In genomic region chr4:176897226-176897625, GRCh38 we compare ENCODE assay signal across 33 cellular contexts.
"Had no signal": no experiment of that assay in that cellular context is flagged by ENCODE, and none has a peak within 500 bp of the region (broad histone marks: within the 10 kb centered on the region; RNA-seq: fewer than 3 reads in every experiment).

No MANE protein-coding gene starts in this region.

- H3K79me2 ChIP-seq: parathyroid adenoma had no signal

- H2AFZ ChIP-seq: parathyroid adenoma had no signal

- H3K36me3 Mint-ChIP-seq: naive thymus-derived CD8-positive, alpha-beta T cell; natural killer cell treated with Interleukin-12 subunit alpha and Interleukin-12 subunit beta and Interleukin-15 and Interleukin-18, amount 100 ng/mL, for 72 hours; stimulated activated memory B cell treated with anti-CD40 and anti-IgM and Interleukin-4, amounts not matched to agents 10 μg/mL and 1 μg/mL and 100 μg/mL, for 72 hours; type B pancreatic cell had no signal

- H3K4me1 Mint-ChIP-seq: naive thymus-derived CD8-positive, alpha-beta T cell; stimulated activated memory B cell treated with anti-CD40 and anti-IgM and Interleukin-4, amounts not matched to agents 10 μg/mL and 1 μg/mL and 100 μg/mL, for 72 hours; stimulated activated naive CD8-positive, alpha-beta T cell treated with anti-CD3 and anti-CD28 coated beads, Interleukin-15, amount 100 ng/mL, for 72 hours had no signal

- H3K4me3 Mint-ChIP-seq: naive thymus-derived CD8-positive, alpha-beta T cell; natural killer cell treated with Interleukin-12 subunit alpha and Interleukin-12 subunit beta and Interleukin-15 and Interleukin-18, amount 100 ng/mL, for 72 hours; nephron progenitor cell; neural crest cell; stimulated activated memory B cell treated with anti-CD40 and anti-IgM and Interleukin-4, amounts not matched to agents 10 μg/mL and 1 μg/mL and 100 μg/mL, for 72 hours; stimulated activated naive CD8-positive, alpha-beta T cell treated with anti-CD3 and anti-CD28 coated beads, Interleukin-15, amount 100 ng/mL, for 72 hours; type B pancreatic cell had no signal

- H3K9ac ChIP-seq: parathyroid adenoma had no signal

- H3K27ac ChIP-seq: neutrophil, ovary, parathyroid adenoma, psoas muscle, right lobe of liver, sigmoid colon, spleen, suprapubic skin, testis, tibial artery, transverse colon, upper lobe of right lung, uterus had no signal

- ATAC-seq: naive thymus-derived CD8-positive, alpha-beta T cell; natural killer cell treated with Interleukin-12 subunit alpha and Interleukin-12 subunit beta and Interleukin-15 and Interleukin-18, amount 100 ng/mL, for 72 hours; psoas muscle; right cardiac atrium; right lobe of liver; stimulated activated memory B cell treated with anti-CD40 and anti-IgM and Interleukin-4, amounts not matched to agents 10 μg/mL and 1 μg/mL and 100 μg/mL, for 72 hours; stimulated activated naive CD8-positive, alpha-beta T cell treated with anti-CD3 and anti-CD28 coated beads, Interleukin-15, amount 100 ng/mL, for 72 hours; stimulated activated naive CD8-positive, alpha-beta T cell treated with anti-CD3 and anti-CD28 coated beads, Interleukin-15, Interleukin-2, amounts not matched to agents 100 U/mL and 50 U/mL, for 24 hours; upper lobe of right lung had no signal

- H3K4me1 ChIP-seq: parathyroid adenoma, psoas muscle, right lobe of liver, sigmoid colon, spleen, suprapubic skin, tibial artery, transverse colon, upper lobe of right lung, uterus had no signal

- H3K27me3 ChIP-seq: neutrophil, ovary, right lobe of liver, sigmoid colon, spleen, suprapubic skin, testis, tibial artery, transverse colon, upper lobe of right lung, uterus had no signal

- H3K27ac Mint-ChIP-seq: naive thymus-derived CD8-positive, alpha-beta T cell; natural killer cell treated with Interleukin-12 subunit alpha and Interleukin-12 subunit beta and Interleukin-15 and Interleukin-18, amount 100 ng/mL, for 72 hours; progenitor cell of endocrine pancreas; stimulated activated memory B cell treated with anti-CD40 and anti-IgM and Interleukin-4, amounts not matched to agents 10 μg/mL and 1 μg/mL and 100 μg/mL, for 72 hours; stimulated activated naive CD8-positive, alpha-beta T cell treated with anti-CD3 and anti-CD28 coated beads, Interleukin-15, amount 100 ng/mL, for 72 hours; type B pancreatic cell had no signal

- DNase-seq: naive thymus-derived CD8-positive, alpha-beta T cell; nephron progenitor cell; nucleus accumbens; ovary; posterior cingulate gyrus; psoas muscle; right cardiac atrium; right lobe of liver; sigmoid colon; small intestine; spleen; stimulated activated CD4-positive, alpha-beta T cell treated with anti-CD3 and anti-CD28 coated beads, Interleukin-12 subunit alpha, Interleukin-12 subunit beta, amount 100 ng/mL, for 4 hours; stimulated activated CD4-positive, alpha-beta T cell treated with anti-CD3 and anti-CD28 coated beads, Interleukin-1b, Interleukin-23, amount 100 ng/mL, for 48 hours; stimulated activated CD4-positive, alpha-beta T cell treated with anti-CD3 and anti-CD28 coated beads, Interleukin-4, amount 100 ng/mL, for 1 hour; stimulated activated CD4-positive, alpha-beta T cell treated with anti-CD3 and anti-CD28 coated beads, Interleukin-4, amount 100 ng/mL, for 4 hours; stimulated activated CD8-positive, alpha-beta memory T cell treated with anti-CD3 and anti-CD28 coated beads, Interleukin-4, amount 100 ng/mL, for 48 hours; stimulated activated naive CD4-positive, alpha-beta T cell; stimulated activated naive CD8-positive, alpha-beta T cell treated with anti-CD3 and anti-CD28 coated beads, Interleukin-15, amount 100 ng/mL, for 72 hours; stimulated activated naive CD8-positive, alpha-beta T cell treated with anti-CD3 and anti-CD28 coated beads, Interleukin-15, Interleukin-2, amounts not matched to agents 100 U/mL and 50 U/mL, for 24 hours; substantia nigra; testis; tibial artery; transverse colon; upper lobe of right lung; uterus had no signal

- H3K36me3 ChIP-seq: neutrophil, ovary, right lobe of liver, sigmoid colon, spleen, suprapubic skin, tibial artery, transverse colon, upper lobe of right lung, uterus had no signal

- H3K4me3 ChIP-seq: ovary, psoas muscle, right lobe of liver, sigmoid colon, spleen, suprapubic skin, testis, tibial artery, transverse colon, upper lobe of right lung, uterus had no signal

- H3K27me3 Mint-ChIP-seq: naive thymus-derived CD8-positive, alpha-beta T cell; natural killer cell treated with Interleukin-12 subunit alpha and Interleukin-12 subunit beta and Interleukin-15 and Interleukin-18, amount 100 ng/mL, for 72 hours; stimulated activated memory B cell treated with anti-CD40 and anti-IgM and Interleukin-4, amounts not matched to agents 10 μg/mL and 1 μg/mL and 100 μg/mL, for 72 hours; stimulated activated naive CD8-positive, alpha-beta T cell treated with anti-CD3 and anti-CD28 coated beads, Interleukin-15, amount 100 ng/mL, for 72 hours; type B pancreatic cell had no signal

- H3K9me3 Mint-ChIP-seq: naive thymus-derived CD8-positive, alpha-beta T cell; nephron progenitor cell; neural crest cell; stimulated activated memory B cell treated with anti-CD40 and anti-IgM and Interleukin-4, amounts not matched to agents 10 μg/mL and 1 μg/mL and 100 μg/mL, for 72 hours; stimulated activated naive CD8-positive, alpha-beta T cell treated with anti-CD3 and anti-CD28 coated beads, Interleukin-15, amount 100 ng/mL, for 72 hours; type B pancreatic cell had no signal

- H3K9me3 ChIP-seq: neutrophil, ovary, psoas muscle, right lobe of liver, sigmoid colon, spleen, suprapubic skin, testis, tibial artery, transverse colon, upper lobe of right lung, uterus had no signal
